18 cellular contexts compared by ENCODE assay signal in the genomic region with DNA sequence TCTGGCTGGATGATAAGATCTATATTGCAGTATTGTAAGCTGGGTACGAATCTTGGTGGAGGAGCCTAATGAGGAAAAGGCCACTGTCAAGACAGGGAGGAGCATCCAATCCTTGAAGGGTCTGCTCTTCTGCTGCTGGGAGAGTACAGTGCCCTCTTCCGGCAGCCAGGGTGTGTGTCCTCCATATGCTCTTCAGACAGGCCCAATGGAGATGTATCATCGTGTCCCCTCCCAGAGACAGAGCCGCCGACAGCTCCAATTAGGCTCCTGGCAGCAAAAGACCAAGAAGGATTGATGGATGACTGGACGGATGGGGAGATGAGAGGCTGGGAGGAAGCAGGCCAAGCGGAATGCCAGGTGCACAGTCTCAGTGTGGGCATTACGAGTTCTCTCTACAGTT. TPM values are rescaled to one million over a fixed set of nuclear protein-coding genes. Genes with fewer than 3 reads are reported as not detected.
A peak's percentile ranks its signal among the peaks of the same experiment; 100 is the strongest.
DNase-seq lines count a peak whose midpoint lies in the region; ATAC-seq and TF ChIP-seq lines count a peak whose summit lies in the region.
"Had no signal": no experiment of that assay in that cellular context is flagged by ENCODE, and none has a peak within 500 bp of the region (broad histone marks: within the 10 kb centered on the region; RNA-seq: fewer than 3 reads in every experiment).

No MANE protein-coding gene starts in this region.

- H3K79me1 ChIP-seq in H9 (ENCODE audit: insufficient read depth, low read depth, low read length, poor library complexity, severe bottlenecking), result no peaks in the 10 kb centered on the region

- TF ChIP-seq CTCF in H9 (conservative IDR thresholded peaks at IDR 0.05), result peak; percentile 70

- H3K9ac ChIP-seq in H9 (ENCODE audit: extremely low read depth, insufficient read length, low read length), result no peak overlapping the region
- H3K9ac ChIP-seq: BLaER1 treated with 17β-estradiol and CSF1 and Interleukin-3, amounts not matched to agents 10 nM and 100 nM had no signal

- H2BK5ac ChIP-seq in H9 (ENCODE audit: insufficient read length, low read length), result no peak overlapping the region

- H4K20me1 ChIP-seq in H9 (ENCODE audit: control insufficient read depth, insufficient read depth, insufficient read length), result peaks cover 3% of the 10 kb centered on the region
- H4K20me1 ChIP-seq: BLaER1 treated with 17β-estradiol and CSF1 and Interleukin-3, amounts not matched to agents 10 nM and 100 nM had no signal

- no peak overlapping the region for H4K8ac ChIP-seq in H9 (replicated peaks; ENCODE audit: insufficient read length, low read depth, low read length)

- no peak overlapping the region for H3K56ac ChIP-seq in H9 (ENCODE audit: insufficient read length, low read depth, low read length)

- H3K27ac ChIP-seq in H9 (ENCODE audit: insufficient read length, low read depth, low read length), result no peak overlapping the region
- H3K27ac ChIP-seq: BLaER1 treated with 17β-estradiol and CSF1 and Interleukin-3, amounts not matched to agents 10 nM and 100 nM had no signal

- H3K14ac ChIP-seq in H9 (ENCODE audit: insufficient read depth, low read length), result no peak overlapping the region; the same call in 1 of the 2 replicates

- peaks cover 5 to 11% (median 11%) of the 10 kb centered on the region in 3 experiments for H3K36me3 Mint-ChIP-seq in H9 (ENCODE audit: insufficient read depth in 1 of 3, low read depth in 3 of 3)
- H3K36me3 Mint-ChIP-seq: activated CD4-positive, alpha-beta memory T cell treated with anti-CD3 and anti-CD28 coated beads for 36 hours had no signal

- no peak overlapping the region for H2BK15ac ChIP-seq in H9 (ENCODE audit: low read depth, low read length)

- no peaks in the 10 kb centered on the region for H3K4me1 ChIP-seq in H9 (ENCODE audit: insufficient read depth, low read length)

- H3K23me2 ChIP-seq in H9 (ENCODE audit: insufficient read length, low read depth, low read length, poor library complexity, severe bottlenecking), result no peaks in the 10 kb centered on the region

- H3K18ac ChIP-seq in H9 (ENCODE audit: insufficient read length, low read depth, low read length), result no peak overlapping the region

- H3K9me3 Mint-ChIP-seq in H9, result peaks cover 30 to 32% of the 10 kb centered on the region in 2 experiments
- H3K9me3 Mint-ChIP-seq: activated CD4-positive, alpha-beta memory T cell treated with anti-CD3 and anti-CD28 coated beads for 36 hours had no signal

- H3K27me3 Mint-ChIP-seq in H9 (ENCODE audit: low read depth), result peaks cover 68% of the 10 kb centered on the region

- no peaks in the 10 kb centered on the region for H3K27me3 ChIP-seq in H9 (ENCODE audit: insufficient read depth, low read length)
- H3K27me3 ChIP-seq: BLaER1 treated with 17β-estradiol and CSF1 and Interleukin-3, amounts not matched to agents 10 nM and 100 nM had no signal

- no peak for ATAC-seq in HG02623 (IDR thresholded peaks at IDR 0.05; ENCODE audit: unreplicated experiment)
- ATAC-seq in sciatic nerve, result no peak
- ATAC-seq in HG02798 (IDR thresholded peaks at IDR 0.05; ENCODE audit: poor library complexity, unreplicated experiment), result no peak
- ATAC-seq: activated T-cell treated with anti-CD3 and anti-CD28 coated beads, Interleukin-2, amount 50 U/mL, for 72 hours had no signal

- no peak overlapping the region for H2BK120ac ChIP-seq in H9 (ENCODE audit: low read depth, low read length, poor library complexity, severe bottlenecking)

- H3K9me3 ChIP-seq in H9 (ENCODE audit: control insufficient read depth, low read depth, low read length), result no peaks in the 10 kb centered on the region

- no peak overlapping the region for H3K4me3 Mint-ChIP-seq in H9
- H3K4me3 Mint-ChIP-seq: activated CD4-positive, alpha-beta memory T cell treated with anti-CD3 and anti-CD28 coated beads for 36 hours; activated T-cell treated with anti-CD3 and anti-CD28 coated beads, Interleukin-2, amount 50 U/mL, for 72 hours had no signal

- no peak overlapping the region for H2BK12ac ChIP-seq in H9 (ENCODE audit: insufficient read length, low read depth, low read length)

- H3K4ac ChIP-seq in H9 (ENCODE audit: low read depth, low read length), result no peak overlapping the region

- no peak overlapping the region for H4K91ac ChIP-seq in H9 (ENCODE audit: insufficient read length, low read depth, low read length)

- no peak overlapping the region for H3T11ph ChIP-seq in H9 (ENCODE audit: low read length)

- no peak overlapping the region for H2AK5ac ChIP-seq in H9 (ENCODE audit: insufficient read length, low read length)

- intact Hi-C loops in sciatic nerve (cut with DNase I), result no loop called here

- WGBS in H9 (ENCODE audit: extremely low coverage, insufficient read length, low lambda C conversion rate), result no CpG with 5 or more reads among the region's 8 CpGs

- peaks cover 0 to 3% of the 10 kb centered on the region in 2 experiments; a peak in 1 of 4 replicates for H3K4me1 Mint-ChIP-seq in H9

- no peaks in the 10 kb centered on the region for H3K79me2 ChIP-seq in H9 (ENCODE audit: insufficient read depth, low read length)

- H2BK20ac ChIP-seq in H9 (ENCODE audit: low read depth, low read length, poor library complexity, severe bottlenecking), result no peak overlapping the region

- H3K27ac Mint-ChIP-seq in H9, result peak overlapping the region in 1 of 3 experiments; percentile 67; a peak in 1 of 7 replicates
- H3K27ac Mint-ChIP-seq: activated CD4-positive, alpha-beta memory T cell treated with anti-CD3 and anti-CD28 coated beads for 36 hours; activated T-cell treated with anti-CD3 and anti-CD28 coated beads, Interleukin-2, amount 50 U/mL, for 72 hours had no signal

- no peak overlapping the region for H4K5ac ChIP-seq in H9 (ENCODE audit: insufficient read length, low read depth, low read length)

- H3K4me2 ChIP-seq in H9 (ENCODE audit: insufficient read depth, insufficient read length, low read length), result no peak overlapping the region
- H3K4me2 ChIP-seq: BLaER1 treated with 17β-estradiol and CSF1 and Interleukin-3, amounts not matched to agents 10 nM and 100 nM had no signal

- no peak overlapping the region for H2AFZ ChIP-seq in H9 (ENCODE audit: low read length)

- peak; percentile 26 for DNase-seq in COLO829 (ENCODE audit: low spot score)
- DNase-seq in H9, result peak; percentile 62
- peak; percentile 59 to 61 for DNase-seq in SHP77 (lab: John Stamatoyannopoulos, UW)
- peak; percentile 65 for DNase-seq in left kidney (ENCODE audit: low read depth, low spot score)
- DNase-seq in sciatic nerve (ENCODE audit: low spot score), result no peak
- DNase-seq: activated CD4-positive, alpha-beta memory T cell treated with anti-CD3 and anti-CD28 coated beads for 36 hours; activated T-cell treated with anti-CD3 and anti-CD28 coated beads, Interleukin-2, amount 50 U/mL, for 72 hours; amygdala; DMS79; kidney glomerular epithelial cell; NCI-H1105; NCI-H524 treated with DMSO at 0.1 percent for 48 hours; posterior cingulate gyrus; SIG-M5 had no signal

- H3K23ac ChIP-seq in H9 (ENCODE audit: insufficient read length, low read depth, low read length), result no peak overlapping the region

RNA-seq across cellular contexts. Expression of a gene that starts 51.6 kb away (rescaled TPM):
- total RNA-seq in H9 (2021) (not detected in 2 replicates), sciatic nerve (not detected)
- total RNA-seq: activated CD4-positive, alpha-beta memory T cell treated with anti-CD3 and anti-CD28 coated beads for 36 hours; activated T-cell treated with anti-CD3 and anti-CD28 coated beads, Interleukin-2, amount 50 U/mL, for 72 hours; glomerular endothelial cell had no signal
